ENCODE assay signal across 8 cellular contexts in the genomic region with DNA sequence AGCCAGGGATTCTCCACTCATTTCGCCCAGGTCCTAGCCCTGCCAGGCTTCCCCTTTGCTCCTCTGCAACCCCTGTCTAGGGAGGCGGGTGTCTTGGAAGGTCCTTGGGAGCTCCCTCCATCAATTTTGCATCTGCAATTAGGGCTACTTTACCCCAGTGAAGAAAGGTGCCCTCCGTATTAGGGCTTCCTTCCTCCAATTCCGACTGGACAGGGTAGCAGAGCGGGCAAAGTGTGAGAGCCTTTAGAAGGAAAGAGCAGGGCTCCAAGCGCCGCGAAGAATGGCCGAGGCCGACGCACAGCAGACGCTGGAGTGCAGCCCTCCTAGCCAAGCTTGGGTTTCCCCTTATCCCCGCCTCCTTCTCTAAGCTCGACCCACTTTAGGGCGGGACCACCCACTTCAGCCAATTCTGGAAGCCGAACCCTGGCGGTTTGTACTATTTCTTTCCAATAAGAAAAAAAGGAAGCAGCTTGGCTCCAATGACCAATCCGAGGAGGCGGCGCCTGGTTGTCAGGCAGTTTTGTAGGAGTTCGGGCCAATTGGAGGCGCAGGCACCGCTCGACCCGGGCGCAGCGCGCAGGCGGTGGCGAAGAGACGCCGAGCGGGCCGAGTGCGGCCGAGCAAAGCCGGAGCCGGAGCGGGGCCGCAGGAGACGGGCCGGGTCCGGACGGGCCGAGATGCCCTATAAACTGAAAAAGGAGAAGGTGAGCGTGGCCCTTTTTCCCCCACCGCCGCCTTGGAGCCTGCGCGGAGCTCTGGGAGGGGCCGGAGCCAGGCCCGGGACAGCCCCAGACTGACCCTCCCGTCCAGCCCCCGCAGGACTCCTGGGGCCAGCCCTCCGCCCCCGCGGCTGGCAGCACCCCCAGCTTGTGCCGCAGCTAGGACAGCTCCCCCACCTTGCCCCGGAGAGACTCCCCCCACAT. TPM values are rescaled to one million over a fixed set of nuclear protein-coding genes. Genes with fewer than 3 reads are reported as not detected.
DNase-seq lines count a peak whose midpoint lies in the region; FAIRE-seq and TF ChIP-seq lines count a peak whose summit lies in the region.

A gene (plus strand): TSS at position 570 of the 923 bp plus-strand sequence. CDS start 108 bp downstream, at position 678.

- TF ChIP-seq CTCF in HFF-Myc (IDR thresholded peaks at IDR 0.05; ENCODE audit: low read depth, low read length, missing control alignments): no peak
- no peak for TF ChIP-seq CTCF in subcutaneous adipose tissue (IDR thresholded peaks at IDR 0.05; ENCODE audit: low read depth)

- H2AFZ ChIP-seq in neuronal stem cell (ENCODE audit: low read length): peak within 1 kb of the TSS; percentile 94

- H3K18ac ChIP-seq in neuronal stem cell (ENCODE audit: low read length): peak within 1 kb of the TSS; percentile 95

- peaks cover 51% of the 10 kb centered on the region for H3K4me1 Mint-ChIP-seq in activated naive CD4-positive, alpha-beta T cell treated with anti-CD3 and anti-CD28 coated beads for 36 hours (ENCODE audit: low read depth)

- H3K4me2 ChIP-seq in neuronal stem cell (ENCODE audit: insufficient read depth, low read length, poor library complexity, severe bottlenecking): peak within 1 kb of the TSS; percentile 73

- FAIRE-seq in frontal cortex (lab: Jason Lieb, UNC): peak; percentile 68

- peak within 1 kb of the TSS; percentile 65 for H3K14ac ChIP-seq in neuronal stem cell (ENCODE audit: low read length)

- H2BK5ac ChIP-seq in neuronal stem cell (ENCODE audit: low read length): peak within 1 kb of the TSS; percentile 1

- DNase-seq in GM03348 (ENCODE audit: low spot score) (peak; percentile 98), HFF-Myc (ENCODE audit: extremely low read depth, low read depth) (peak; percentile 97), NAMALWA (ENCODE audit: low spot score) (peak; percentile 99), SK-N-DZ (ENCODE audit: low spot score) (peak; percentile 99), frontal cortex (ENCODE audit: low spot score in 2 of 2) (peak; percentile 96 to 97), neuronal stem cell (ENCODE audit: low spot score) (peak; percentile 98)
- DNase-seq in activated naive CD4-positive, alpha-beta T cell treated with anti-CD3 and anti-CD28 coated beads for 36 hours: peak; percentile 99

- H2BK15ac ChIP-seq in neuronal stem cell (ENCODE audit: low read length): no peak within 1 kb of the TSS

- peak within 1 kb of the TSS; percentile 85 for H3K9ac ChIP-seq in neuronal stem cell (ENCODE audit: low read depth, low read length, poor library complexity)

- WGBS in neuronal stem cell (ENCODE audit: extremely low coverage in 2 of 2, insufficient read length in 2 of 2, insufficient replicate concordance in 1 of 2), 2 donors: no CpG with 5 or more reads among the region's 59 CpGs

- H3K27ac Mint-ChIP-seq in activated naive CD4-positive, alpha-beta T cell treated with anti-CD3 and anti-CD28 coated beads for 36 hours: peak within 1 kb of the TSS; percentile 81

- no peaks in the 10 kb centered on the region for H3K9me3 ChIP-seq in neuronal stem cell (replicated peaks in 1 of 2; ENCODE audit: control insufficient read depth in 2 of 2, insufficient read depth in 1 of 2, low read depth in 1 of 2, low read length in 2 of 2)

- H3K4ac ChIP-seq in neuronal stem cell (ENCODE audit: low read length): no peak within 1 kb of the TSS

- H3K27ac ChIP-seq in neuronal stem cell (replicated peaks; ENCODE audit: low read length): peak within 1 kb of the TSS; percentile 86

- H4K8ac ChIP-seq in neuronal stem cell (ENCODE audit: low read depth, low read length): no peak within 1 kb of the TSS

- peak within 1 kb of the TSS; percentile 66 for H3K23ac ChIP-seq in neuronal stem cell (ENCODE audit: low read depth, low read length, poor library complexity)

- peaks cover 2% of the 10 kb centered on the region for H3K36me3 Mint-ChIP-seq in activated naive CD4-positive, alpha-beta T cell treated with anti-CD3 and anti-CD28 coated beads for 36 hours (ENCODE audit: low read depth)

- H2BK120ac ChIP-seq in neuronal stem cell (ENCODE audit: low read depth, low read length): no peak within 1 kb of the TSS

- no peak within 1 kb of the TSS for H4K91ac ChIP-seq in neuronal stem cell (ENCODE audit: low read depth, low read length, poor library complexity)

- peak within 1 kb of the TSS; percentile 93 for H3K4me3 Mint-ChIP-seq in activated naive CD4-positive, alpha-beta T cell treated with anti-CD3 and anti-CD28 coated beads for 36 hours

- intact Hi-C loops in activated naive CD4-positive, alpha-beta T cell treated with anti-CD3 and anti-CD28 coated beads for 36 hours (cut with micrococcal nuclease): loop anchor here (1.0 to 10.0 kb wide), 6 partner anchors 30 to 443 kb away; a partner anchor contains a TSS

- no peaks in the 10 kb centered on the region for H3K9me3 Mint-ChIP-seq in activated naive CD4-positive, alpha-beta T cell treated with anti-CD3 and anti-CD28 coated beads for 36 hours

- peaks cover 3% of the 10 kb centered on the region for H3K79me1 ChIP-seq in neuronal stem cell (ENCODE audit: low read depth, low read length)

- CTCF ChIA-PET in activated naive CD4-positive, alpha-beta T cell treated with anti-CD3 and anti-CD28 coated beads for 36 hours (lab: Charles Lee): interaction anchor here (0.7 to 1.4 kb wide), 7 partner anchors 21 to 307 kb away, joined by 3 to 6 read pairs (median 3); a partner anchor contains a TSS

- H3K4me3 ChIP-seq in HFF-Myc (replicated peaks; ENCODE audit: low read depth, low read length) (peak within 1 kb of the TSS; percentile 73), neuronal stem cell (ENCODE audit: low read length in 2 of 2) (peak within 1 kb of the TSS; percentile 64 to 91)

- H2BK12ac ChIP-seq in neuronal stem cell (ENCODE audit: low read length): no peak within 1 kb of the TSS

- H2AK5ac ChIP-seq in neuronal stem cell (ENCODE audit: low read depth, low read length): peak within 1 kb of the TSS; percentile 67

- peaks cover 8% of the 10 kb centered on the region in 2 donors for H3K4me1 ChIP-seq in neuronal stem cell (ENCODE audit: control insufficient read depth in 2 of 2, insufficient read depth in 1 of 2, low read depth in 1 of 2, low read length in 2 of 2)

- H3K27me3 Mint-ChIP-seq in activated naive CD4-positive, alpha-beta T cell treated with anti-CD3 and anti-CD28 coated beads for 36 hours (ENCODE audit: low read depth): no peaks in the 10 kb centered on the region

- no peaks in the 10 kb centered on the region for H3K27me3 ChIP-seq in neuronal stem cell (ENCODE audit: control insufficient read depth in 3 of 3, insufficient read depth in 3 of 3, low read depth in 1 of 3, low read length in 3 of 3)

- H3K36me3 ChIP-seq in neuronal stem cell (replicated peaks in 1 of 2; ENCODE audit: control insufficient read depth in 2 of 2, insufficient read depth in 2 of 2, low read length in 2 of 2): peaks cover 5 to 29% of the 10 kb centered on the region in 2 donors

RNA-seq across cellular contexts. Expression of the gene that starts here (rescaled TPM):
- polyA plus RNA-seq in SK-N-DZ (2014; cell fraction: cytosol; rRNA removed): 59.3 and 63.1 TPM in 2 replicates
- 55.9 and 80.5 TPM in 2 replicates for polyA plus RNA-seq in SK-N-DZ (2014; cell fraction: nucleus; rRNA removed)
- total RNA-seq in activated naive CD4-positive, alpha-beta T cell treated with anti-CD3 and anti-CD28 coated beads for 36 hours: 10 to 100 TPM; 52.4 to 54.4 TPM
- total RNA-seq in frontal cortex (37.5 TPM), subcutaneous adipose tissue (10 to 100 TPM; 26.7 to 43.1 (median 34.7) TPM)
- polyA plus RNA-seq in neuronal stem cell (2013, experiment 1 of 2): 58.1 TPM
- 56.9 TPM for polyA plus RNA-seq in neuronal stem cell (2013, experiment 2 of 2)

Comparison
In these comparisons a context has a peak if more than half of its experiments do, and no peak if none do; other contexts are left out.
1. Peak in every context shown above with its lines: DNase-seq, H3K4me3 ChIP-seq and H3K27ac ChIP-seq.